In genomic region chr16:2428051-2428786, GRCh38 we compare ENCODE assay signal across 8 cellular contexts. TPM values are rescaled to one million over a fixed set of nuclear protein-coding genes. Genes with fewer than 3 reads are reported as not detected.
A peak's percentile ranks its signal among the peaks of the same experiment; 100 is the strongest.
DNase-seq lines count a peak whose midpoint lies in the region; ATAC-seq and TF ChIP-seq lines count a peak whose summit lies in the region.

No MANE protein-coding gene starts in this region.

- H3K4me1 Mint-ChIP-seq in activated CD8-positive, alpha-beta memory T cell treated with anti-CD3 and anti-CD28 coated beads, Interleukin-2, amount 10 ng/mL, durations not matched to agents 7 days and 5 days, result peaks cover 33% of the 10 kb centered on the region

- peaks cover 27% of the 10 kb centered on the region for H3K36me3 ChIP-seq in WERI-Rb-1
- peaks cover 13% of the 10 kb centered on the region for H3K36me3 ChIP-seq in neuron (ENCODE audit: insufficient read depth, low read length)

- no peaks in the 10 kb centered on the region for H3K27me3 ChIP-seq in WERI-Rb-1 (ENCODE audit: insufficient read depth, low read depth, severe bottlenecking)
- no peaks in the 10 kb centered on the region for H3K27me3 ChIP-seq in neuron (ENCODE audit: insufficient read depth, low read length)

- H2AFZ ChIP-seq in neuron (ENCODE audit: low read depth, low read length), result peak overlapping the region; percentile 85

- no peaks in the 10 kb centered on the region for H3K27me3 Mint-ChIP-seq in activated CD8-positive, alpha-beta memory T cell treated with anti-CD3 and anti-CD28 coated beads, Interleukin-2, amount 10 ng/mL, durations not matched to agents 7 days and 5 days

- CTCF ChIA-PET in activated CD8-positive, alpha-beta memory T cell treated with anti-CD3 and anti-CD28 coated beads, Interleukin-2, amount 10 ng/mL, durations not matched to agents 7 days and 5 days (lab: Charles Lee), result interaction anchor here (0.7 to 2.5 kb wide), 6 partner anchors 8 to 380 kb away, joined by 3 to 10 read pairs (median 4); partner anchors contain the start of genes ABCA3, NTHL1 and TSC2

- TF ChIP-seq CTCF in WERI-Rb-1 (IDR thresholded peaks at IDR 0.05; ENCODE audit: low read depth, low read length) (peak; percentile 58), fibroblast of the aortic adventitia (IDR thresholded peaks at IDR 0.05; ENCODE audit: insufficient read depth, low read length) (peak; percentile 41)

- peak overlapping the region; percentile 98 for H3K4me3 Mint-ChIP-seq in activated CD8-positive, alpha-beta memory T cell treated with anti-CD3 and anti-CD28 coated beads, Interleukin-2, amount 10 ng/mL, durations not matched to agents 7 days and 5 days

- H3K36me3 Mint-ChIP-seq in activated CD8-positive, alpha-beta memory T cell treated with anti-CD3 and anti-CD28 coated beads, Interleukin-2, amount 10 ng/mL, durations not matched to agents 7 days and 5 days, result peaks cover 21% of the 10 kb centered on the region

- H3K27ac ChIP-seq in WERI-Rb-1, result peak overlapping the region; percentile 99

- H3K4me3 ChIP-seq in WERI-Rb-1 (ENCODE audit: low read depth, low read length), result peak overlapping the region; percentile 62
- H3K4me3 ChIP-seq in fibroblast of the aortic adventitia (ENCODE audit: low read depth, low read length), result peak overlapping the region; percentile 85
- H3K4me3 ChIP-seq in neuron (ENCODE audit: low read length), result peak overlapping the region; percentile 40

- no peak for ATAC-seq in activated CD8-positive, alpha-beta memory T cell treated with anti-CD3 and anti-CD28 coated beads, Interleukin-2, amount 10 ng/mL, durations not matched to agents 7 days and 5 days
- peak; percentile 17 for ATAC-seq in HG03457 (IDR thresholded peaks at IDR 0.05; ENCODE audit: unreplicated experiment)
- ATAC-seq in HG03442 (IDR thresholded peaks at IDR 0.05; ENCODE audit: unreplicated experiment), result no peak

- peaks cover 14% of the 10 kb centered on the region for H3K4me1 ChIP-seq in neuron (ENCODE audit: insufficient read depth, low read length)

- no peaks in the 10 kb centered on the region for H3K9me3 ChIP-seq in WERI-Rb-1 (ENCODE audit: severe bottlenecking)
- H3K9me3 ChIP-seq in neuron (ENCODE audit: low read length), result no peaks in the 10 kb centered on the region

- no peaks in the 10 kb centered on the region for H3K9me3 Mint-ChIP-seq in activated CD8-positive, alpha-beta memory T cell treated with anti-CD3 and anti-CD28 coated beads, Interleukin-2, amount 10 ng/mL, durations not matched to agents 7 days and 5 days (ENCODE audit: low read depth)

- peak overlapping the region; percentile 84 for H3K27ac Mint-ChIP-seq in activated CD8-positive, alpha-beta memory T cell treated with anti-CD3 and anti-CD28 coated beads, Interleukin-2, amount 10 ng/mL, durations not matched to agents 7 days and 5 days

- peak; percentile 55 for DNase-seq in activated CD8-positive, alpha-beta memory T cell treated with anti-CD3 and anti-CD28 coated beads, Interleukin-2, amount 10 ng/mL, durations not matched to agents 7 days and 5 days
- DNase-seq in activated CD8-positive, alpha-beta memory T cell treated with anti-CD3 and anti-CD28 coated beads for 24 hours, result no peak
- peak; percentile 75 for DNase-seq in WERI-Rb-1
- peak; percentile 7 for DNase-seq in fibroblast of the aortic adventitia (ENCODE audit: low read depth)
- no peak for DNase-seq in activated gamma-delta T cell treated with Interleukin-2 at 50 U/mL for 16 hours

RNA-seq across cellular contexts. Expression of gene CCNF, which starts 1.0 kb away (rescaled TPM):
- total RNA-seq in activated CD8-positive, alpha-beta memory T cell treated with anti-CD3 and anti-CD28 coated beads, Interleukin-2, amount 10 ng/mL, durations not matched to agents 7 days and 5 days, result 100 to 1,000 TPM in 1 of 2 experiments, 10 to 100 TPM in 1; 84.2 to 103 TPM
- 2.2 and 21.1 TPM in 2 replicates for total RNA-seq in fibroblast of the aortic adventitia (ENCODE audit: low replicate concordance)

RNA-seq across cellular contexts. Expression of gene TEDC2, which starts 31.7 kb away (rescaled TPM):
- 10 to 100 TPM; 24.9 to 27.5 TPM for total RNA-seq in activated CD8-positive, alpha-beta memory T cell treated with anti-CD3 and anti-CD28 coated beads, Interleukin-2, amount 10 ng/mL, durations not matched to agents 7 days and 5 days
- total RNA-seq in fibroblast of the aortic adventitia (ENCODE audit: low replicate concordance), result 1.9 and 11.7 TPM in 2 replicates

RNA-seq across cellular contexts. Expression of gene NTN3, which starts 42.9 kb away (rescaled TPM):
- total RNA-seq in activated CD8-positive, alpha-beta memory T cell treated with anti-CD3 and anti-CD28 coated beads, Interleukin-2, amount 10 ng/mL, durations not matched to agents 7 days and 5 days, result not detected
- total RNA-seq in fibroblast of the aortic adventitia (ENCODE audit: low replicate concordance), result 0.45 and 2.8 TPM in 2 replicates

RNA-seq across cellular contexts. Expression of gene TBC1D24, which starts 46.7 kb away (rescaled TPM):
- total RNA-seq in activated CD8-positive, alpha-beta memory T cell treated with anti-CD3 and anti-CD28 coated beads, Interleukin-2, amount 10 ng/mL, durations not matched to agents 7 days and 5 days, result 10 to 100 TPM; 18.7 to 23.3 TPM
- 11.9 and 16.1 TPM in 2 replicates for total RNA-seq in fibroblast of the aortic adventitia (ENCODE audit: low replicate concordance)

Comparison
In these comparisons a context has a peak if more than half of its experiments do, and no peak if none do; other contexts are left out.
1. DNase-seq: peak in activated CD8-positive, alpha-beta memory T cell treated with anti-CD3 and anti-CD28 coated beads, Interleukin-2, amount 10 ng/mL, durations not matched to agents 7 days and 5 days (single experiment), WERI-Rb-1 (single experiment) and fibroblast of the aortic adventitia (single experiment); none in activated CD8-positive, alpha-beta memory T cell treated with anti-CD3 and anti-CD28 coated beads for 24 hours (single experiment) and activated gamma-delta T cell treated with Interleukin-2 at 50 U/mL for 16 hours (single experiment).
2. Peak in every context shown above with its lines, with median percentiles within 50 percentile points of each other: H3K4me3 ChIP-seq.